Comparison of ENCODE assay signal across 9 cellular contexts in the genomic region with DNA sequence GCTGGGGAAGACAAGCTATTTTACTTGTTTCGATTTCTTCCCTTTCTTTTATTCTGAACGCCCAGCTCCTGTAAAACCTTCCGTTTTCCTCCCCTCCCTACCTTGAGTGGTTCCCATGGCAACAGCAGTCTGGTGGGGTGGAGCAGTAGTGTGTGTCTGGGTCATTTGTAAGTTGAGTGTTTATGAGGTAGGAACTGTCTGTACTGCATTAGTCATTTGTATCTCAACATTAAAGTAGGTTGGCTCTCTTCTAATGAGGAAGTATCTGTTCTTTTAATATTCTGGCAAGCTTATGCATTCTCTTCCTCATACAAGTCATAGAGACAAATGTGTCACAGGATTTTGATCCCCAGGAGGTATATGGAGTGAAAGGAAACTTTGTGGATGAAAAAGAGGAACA.
DNase-seq lines count a peak whose midpoint lies in the region; TF ChIP-seq lines count a peak whose summit lies in the region.
"Had no signal": no experiment of that assay in that cellular context is flagged by ENCODE, and none has a peak within 500 bp of the region (broad histone marks: within the 10 kb centered on the region; RNA-seq: fewer than 3 reads in every experiment).

No MANE protein-coding gene starts in this region.

- H3K4me1 Mint-ChIP-seq in T-helper 1 cell treated with Interleukin-12 subunit alpha and Interleukin-12 subunit beta and Interleukin-4 antibody, amounts not matched to agents 30 μg/mL and 1 μg/mL, for 36 hours (ENCODE audit: low read depth) = peaks cover 4% of the 10 kb centered on the region

- H3K27ac Mint-ChIP-seq in T-helper 1 cell treated with Interleukin-12 subunit alpha and Interleukin-12 subunit beta and Interleukin-4 antibody, amounts not matched to agents 30 μg/mL and 1 μg/mL, for 36 hours = no peak overlapping the region

- DNase-seq in T-helper 1 cell (no peak), KBM-7 (peak; percentile 90), RKO (ENCODE audit: low spot score) (peak; percentile 8), fibroblast of pulmonary artery (ENCODE audit: low read depth) (peak; percentile 52), GM19240 (ENCODE audit: insufficient read length, low spot score) (no peak)
- DNase-seq in activated CD4-positive, CD25-positive, alpha-beta regulatory T cell treated with anti-CD3 and anti-CD28 coated beads, Interleukin-2, amount 50 U/mL, for 72 hours = no peak

- no peaks in the 10 kb centered on the region for H3K9me3 ChIP-seq in skeletal muscle satellite cell (replicated peaks; ENCODE audit: low read length)
- H3K9me3 ChIP-seq: BLaER1 had no signal

- no peaks in the 10 kb centered on the region for H3K27me3 ChIP-seq in skeletal muscle satellite cell (ENCODE audit: control insufficient read depth, insufficient read depth, low read length)
- H3K27me3 ChIP-seq: BLaER1 had no signal

- no peaks in the 10 kb centered on the region for H3K36me3 ChIP-seq in skeletal muscle satellite cell (ENCODE audit: insufficient read depth, low read length)
- H3K36me3 ChIP-seq: BLaER1 had no signal

- TF ChIP-seq CTCF in fibroblast of pulmonary artery (IDR thresholded peaks at IDR 0.05; ENCODE audit: low read length, missing control alignments) = no peak

- H3K4me2 ChIP-seq in skeletal muscle satellite cell (ENCODE audit: low read length) = peak overlapping the region; percentile 39
- H3K4me2 ChIP-seq: BLaER1 had no signal

- peaks cover 18% of the 10 kb centered on the region for H3K4me1 ChIP-seq in skeletal muscle satellite cell (ENCODE audit: control insufficient read depth, insufficient read depth, low read length)
- H3K4me1 ChIP-seq: BLaER1 had no signal

- H3K4me3 ChIP-seq in fibroblast of pulmonary artery (replicated peaks; ENCODE audit: low read depth, low read length) (no peak overlapping the region), skeletal muscle satellite cell (ENCODE audit: low read length) (no peak overlapping the region)
- H3K4me3 ChIP-seq: BLaER1 had no signal

- H3K9ac ChIP-seq in skeletal muscle satellite cell (ENCODE audit: low read depth, low read length) = no peak overlapping the region
- H3K9ac ChIP-seq: BLaER1 had no signal

- H3K4me3 Mint-ChIP-seq in T-helper 1 cell treated with Interleukin-12 subunit alpha and Interleukin-12 subunit beta and Interleukin-4 antibody, amounts not matched to agents 30 μg/mL and 1 μg/mL, for 36 hours = peak overlapping the region; percentile 69

- H3K36me3 Mint-ChIP-seq in T-helper 1 cell treated with Interleukin-12 subunit alpha and Interleukin-12 subunit beta and Interleukin-4 antibody, amounts not matched to agents 30 μg/mL and 1 μg/mL, for 36 hours (ENCODE audit: low read depth) = peaks cover 1% of the 10 kb centered on the region

- peaks cover 40% of the 10 kb centered on the region for H3K27me3 Mint-ChIP-seq in T-helper 1 cell treated with Interleukin-12 subunit alpha and Interleukin-12 subunit beta and Interleukin-4 antibody, amounts not matched to agents 30 μg/mL and 1 μg/mL, for 36 hours (ENCODE audit: low read depth)

- in situ Hi-C loops in KBM-7 (cut with MboI; ENCODE audit: low pct_unique_long_range_greater_than_20kb, low sequenced_read_pairs) = no loop called here

- H3K9me3 Mint-ChIP-seq in T-helper 1 cell treated with Interleukin-12 subunit alpha and Interleukin-12 subunit beta and Interleukin-4 antibody, amounts not matched to agents 30 μg/mL and 1 μg/mL, for 36 hours = peaks cover 12% of the 10 kb centered on the region

Comparison
In these comparisons a context has a peak if more than half of its experiments do, and no peak if none do; other contexts are left out.
1. DNase-seq: peak in KBM-7 (single experiment), RKO (single experiment) and fibroblast of pulmonary artery (single experiment); none in T-helper 1 cell (0 of 5), activated CD4-positive, CD25-positive, alpha-beta regulatory T cell treated with anti-CD3 and anti-CD28 coated beads, Interleukin-2, amount 50 U/mL, for 72 hours (single experiment) and GM19240 (single experiment).